21 cellular contexts compared by ENCODE assay signal in the genomic region with DNA sequence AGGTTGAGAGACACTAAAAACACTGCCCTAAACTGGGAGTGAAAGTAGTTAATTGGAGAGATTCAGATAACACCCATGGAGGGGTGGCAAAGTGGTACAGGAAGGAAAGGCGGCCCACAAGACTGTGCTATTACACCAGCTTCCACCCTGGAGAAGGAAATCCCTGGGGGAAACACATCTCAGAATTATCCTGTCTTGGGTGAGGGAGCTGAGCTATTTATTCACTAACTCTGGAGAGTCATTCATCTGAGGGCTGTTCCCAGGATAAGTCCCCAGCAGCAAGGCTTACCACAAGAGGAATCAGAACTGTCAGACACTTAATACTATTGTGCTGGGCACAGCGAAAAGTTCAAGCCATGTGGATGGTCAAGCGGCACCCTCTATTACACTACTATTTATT. TPM values are rescaled to one million over a fixed set of nuclear protein-coding genes. Genes with fewer than 3 reads are reported as not detected.
A peak's percentile ranks its signal among the peaks of the same experiment; 100 is the strongest.
DNase-seq lines count a peak whose midpoint lies in the region; ATAC-seq, FAIRE-seq and TF ChIP-seq lines count a peak whose summit lies in the region.
"Had no signal": no experiment of that assay in that cellular context is flagged by ENCODE, and none has a peak within 500 bp of the region (broad histone marks: within the 10 kb centered on the region; RNA-seq: fewer than 3 reads in every experiment).

No MANE protein-coding gene starts in this region.

- ATAC-seq in GM21360 (IDR thresholded peaks at IDR 0.05; ENCODE audit: unreplicated experiment) = no peak
- ATAC-seq: K562 had no signal

- FAIRE-seq in RCC 7860 (lab: Jason Lieb, UNC) = peak; percentile 85
- FAIRE-seq: GM12891, H1, K562 had no signal

- no peak for TF ChIP-seq EP300 in tibial nerve (IDR thresholded peaks at IDR 0.05)

- H3K4me3 ChIP-seq in tibial nerve = no peak overlapping the region
- H3K4me3 ChIP-seq: K562 had no signal

- TF ChIP-seq POLR2A in tibial nerve (IDR thresholded peaks at IDR 0.05) = no peak

- H3K9me3 ChIP-seq in tibial nerve = no peaks in the 10 kb centered on the region

- no peaks in the 10 kb centered on the region for H3K36me3 ChIP-seq in tibial nerve

- no peak for TF ChIP-seq CTCF in tibial nerve (IDR thresholded peaks at IDR 0.05)

- peak; percentile 72 for DNase-seq in D341Med (ENCODE audit: low spot score)
- DNase-seq in RCC 7860 (ENCODE audit: low spot score) = peak; percentile 74
- DNase-seq in kidney glomerular epithelial cell (lab: John Stamatoyannopoulos, UW) = peak; percentile 69
- DNase-seq in tibial nerve (ENCODE audit: low spot score in 2 of 2) = no peak
- DNase-seq in stimulated activated naive CD4-positive, alpha-beta T cell (lab: John Stamatoyannopoulos, UW) = no peak
- no peak for DNase-seq in pons (ENCODE audit: low spot score)
- DNase-seq: CD4-positive, CD25-positive, alpha-beta regulatory T cell; COR-L47; GF-D8; NCI-H1092 treated with DMSO at 0.1 percent for 48 hours; NCI-H146; NCI-H2081; NCI-H748 treated with DMSO at 0.1 percent for 48 hours; OCI-M1; RPMI8226; SHP77 treated with DMSO at 0.1 percent for 48 hours had no signal

- no peaks in the 10 kb centered on the region for H3K27me3 ChIP-seq in tibial nerve

- no peaks in the 10 kb centered on the region for H3K4me1 ChIP-seq in tibial nerve

- 79 to 91% methylated on average over 3 of the region's 3 CpGs for WGBS in tibial nerve, 2 donors

- H3K27ac ChIP-seq in tibial nerve = no peak overlapping the region

RNA-seq across cellular contexts. Expression of a gene that starts 9.9 kb away (rescaled TPM):
- total RNA-seq in tibial nerve = 10 to 100 TPM; 20.7 to 29.4 (median 25.4) TPM

RNA-seq across cellular contexts. Expression of a gene that starts 13.6 kb away (rescaled TPM):
- total RNA-seq in tibial nerve = 1 to 10 TPM in 2 of 4 donors, under 1 TPM in 1, not detected in 1; 0.22 to 1.5 (median 1.2) TPM
- total RNA-seq: CD4-positive, CD25-positive, alpha-beta regulatory T cell; K562; NCI-H460 had no signal

RNA-seq across cellular contexts. Expression of a gene that starts 45.9 kb away (rescaled TPM):
- 10 to 100 TPM; 17.1 to 25.1 (median 23.2) TPM for total RNA-seq in tibial nerve

Comparison
In these comparisons a context has a peak if more than half of its experiments do, and no peak if none do; other contexts are left out.
1. DNase-seq: peak in D341Med (single experiment), RCC 7860 (single experiment) and kidney glomerular epithelial cell (single experiment); none in tibial nerve (0 of 2), stimulated activated naive CD4-positive, alpha-beta T cell (0 of 6) and pons (single experiment).